Comparison of ENCODE assay signal across 16 cellular contexts in the genomic region with DNA sequence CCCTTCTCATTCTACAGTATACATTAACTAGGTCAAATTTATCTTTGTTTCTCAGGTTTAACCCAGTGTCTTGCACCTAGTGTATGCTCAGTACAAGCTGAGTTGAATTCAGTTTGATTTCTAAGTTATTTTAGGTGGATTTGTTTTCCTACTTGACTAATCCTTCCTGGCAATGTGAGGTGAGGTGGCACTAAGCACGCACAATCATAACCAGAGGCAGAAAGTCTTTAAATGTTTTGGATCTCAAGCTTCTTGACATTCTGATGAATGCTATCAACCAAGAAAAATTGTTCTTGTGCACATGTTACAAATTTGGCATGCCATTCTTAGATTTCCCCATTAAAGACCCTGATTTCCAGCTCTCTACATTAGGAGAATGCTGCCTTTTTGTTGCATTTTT. TPM values are rescaled to one million over a fixed set of nuclear protein-coding genes. Genes with fewer than 3 reads are reported as not detected.
DNase-seq lines count a peak whose midpoint lies in the region; ATAC-seq, FAIRE-seq and TF ChIP-seq lines count a peak whose summit lies in the region.
"Had no signal": no experiment of that assay in that cellular context is flagged by ENCODE, and none has a peak within 500 bp of the region (broad histone marks: within the 10 kb centered on the region; RNA-seq: fewer than 3 reads in every experiment).

No MANE protein-coding gene starts in this region.

- peak overlapping the region; percentile 32 for H3K27ac Mint-ChIP-seq in activated CD4-positive, alpha-beta T cell treated with anti-CD3 and anti-CD28 coated beads for 36 hours
- H3K27ac Mint-ChIP-seq: immature natural killer cell had no signal

- H3K9me1 ChIP-seq in endothelial cell of umbilical vein (replicated peaks; ENCODE audit: control insufficient read depth, extremely low read depth, insufficient read depth, low read length): no peaks in the 10 kb centered on the region

- BruUV-seq in PC-9 (replicated peaks; lab: Mats Ljungman, UMichigan) (no TSS peak), endothelial cell of umbilical vein (replicated peaks; lab: Mats Ljungman, UMichigan) (no TSS peak)

- H3K4me1 Mint-ChIP-seq in activated CD4-positive, alpha-beta T cell treated with anti-CD3 and anti-CD28 coated beads for 36 hours: peaks cover 58% of the 10 kb centered on the region

- H3K4me3 Mint-ChIP-seq in activated CD4-positive, alpha-beta T cell treated with anti-CD3 and anti-CD28 coated beads for 36 hours: peak overlapping the region; percentile 32

- no peaks in the 10 kb centered on the region for H3K27me3 Mint-ChIP-seq in activated CD4-positive, alpha-beta T cell treated with anti-CD3 and anti-CD28 coated beads for 36 hours

- H3K9ac ChIP-seq in endothelial cell of umbilical vein (replicated peaks; ENCODE audit: extremely low read depth, insufficient read depth, low read length): peak overlapping the region; percentile 26

- DNase-seq in activated CD4-positive, alpha-beta T cell treated with anti-CD3 and anti-CD28 coated beads for 36 hours: peak; percentile 14
- no peak for DNase-seq in activated CD4-positive, alpha-beta T cell treated with anti-CD3 and anti-CD28 coated beads for 1 hour
- DNase-seq in PC-9: no peak
- peak; percentile 81 for DNase-seq in endothelial cell of umbilical vein (ENCODE audit: low read depth, low spot score)
- peak; percentile 84 for DNase-seq in renal cortical epithelial cell (ENCODE audit: low read depth)
- no peak for DNase-seq in RPMI8226
- DNase-seq: activated CD4-positive, alpha-beta T cell treated with anti-CD3 and anti-CD28 coated beads, Interleukin-2, amount 50 U/mL, for 1 hour; amniotic stem cell; DMS153; immature natural killer cell; NCI-H524; stimulated activated naive CD4-positive, alpha-beta T cell; SW 1271 had no signal

- H4K20me1 ChIP-seq in PC-9 (ENCODE audit: insufficient read depth) (peaks cover 28% of the 10 kb centered on the region), endothelial cell of umbilical vein (replicated peaks; ENCODE audit: control insufficient read depth, extremely low read depth, insufficient read depth, low read length) (no peaks in the 10 kb centered on the region)

- H3K36me3 Mint-ChIP-seq in activated CD4-positive, alpha-beta T cell treated with anti-CD3 and anti-CD28 coated beads for 36 hours (ENCODE audit: low read depth): peaks cover 33% of the 10 kb centered on the region

- H3K9me3 ChIP-seq in PC-9 (ENCODE audit: insufficient read depth, low read depth): no peaks in the 10 kb centered on the region; the same call in 1 of the 2 replicates
- H3K9me3 ChIP-seq in endothelial cell of umbilical vein (replicated peaks; ENCODE audit: control insufficient read depth, insufficient read depth, low read length): no peaks in the 10 kb centered on the region

- TF ChIP-seq CTCF in PC-9 (conservative IDR thresholded peaks at IDR 0.05): no peak
- no peak for TF ChIP-seq CTCF in endothelial cell of umbilical vein (IDR thresholded peaks at IDR 0.05; ENCODE audit: extremely low read depth in 1 of 2, insufficient read depth in 1 of 2, low read depth in 1 of 2, low read length in 2 of 2)

- H3K4me1 ChIP-seq in PC-9 (replicated peaks; ENCODE audit: insufficient read depth) (peaks cover 62% of the 10 kb centered on the region), endothelial cell of umbilical vein (ENCODE audit: control insufficient read depth, extremely low read depth, insufficient read depth, low read length) (peaks cover 59% of the 10 kb centered on the region)

- no peak for ATAC-seq in activated CD4-positive, alpha-beta T cell treated with anti-CD3 and anti-CD28 coated beads for 36 hours
- ATAC-seq in GM21529 (IDR thresholded peaks at IDR 0.05; ENCODE audit: unreplicated experiment) (no peak), HG03342 (IDR thresholded peaks at IDR 0.05; ENCODE audit: unreplicated experiment) (no peak)

- intact Hi-C loops in activated CD4-positive, alpha-beta T cell treated with anti-CD3 and anti-CD28 coated beads for 36 hours (cut with DNase I, micrococcal nuclease): loop anchor here (1.0 to 10.0 kb wide), 5 partner anchors 29 to 1288 kb away; partner anchors contain the start of gene AHR (in 1 of the 2)
- intact Hi-C loops in PC-9 (cut with micrococcal nuclease; ENCODE audit: unreplicated experiment): loop anchor here (5.0 kb wide), 7 partner anchors 38 to 648 kb away; partner anchors contain the start of genes AGR2, AHR, CRPPA and TSPAN13
- intact Hi-C loops in endothelial cell of umbilical vein (cut with micrococcal nuclease): loop anchor here (5.0 kb wide), 3 partner anchors 103 to 962 kb away; partner anchors contain the start of genes MEOX2 and TSPAN13

- no peak for TF ChIP-seq POLR2A in endothelial cell of umbilical vein (IDR thresholded peaks at IDR 0.05; ENCODE audit: low read depth, low read length)

- H2AFZ ChIP-seq in PC-9: no peak overlapping the region
- H2AFZ ChIP-seq in endothelial cell of umbilical vein (ENCODE audit: low read depth, low read length): no peak overlapping the region

- H3K27ac ChIP-seq in PC-9: no peak overlapping the region
- peak overlapping the region; percentile 40 for H3K27ac ChIP-seq in endothelial cell of umbilical vein (ENCODE audit: insufficient read depth, low read depth, low read length)

- H3K4me3 ChIP-seq in PC-9 (peak overlapping the region; percentile 12; the same call in 1 of the 2 replicates), endothelial cell of umbilical vein (replicated peaks in 1 of 3; ENCODE audit: insufficient read depth in 1 of 3, low read depth in 1 of 3, low read length in 3 of 3) (peak overlapping the region in 1 of 3 experiments; percentile 14)

- peaks cover 85% of the 10 kb centered on the region for H3K79me2 ChIP-seq in PC-9 (ENCODE audit: low read depth)
- H3K79me2 ChIP-seq in endothelial cell of umbilical vein (ENCODE audit: control insufficient read depth, insufficient read depth, low read length): peaks cover 81% of the 10 kb centered on the region

- FAIRE-seq in endothelial cell of umbilical vein (lab: Jason Lieb, UNC): peak; percentile 81
- FAIRE-seq: GM18507 had no signal

- no peaks in the 10 kb centered on the region for H3K9me3 Mint-ChIP-seq in activated CD4-positive, alpha-beta T cell treated with anti-CD3 and anti-CD28 coated beads for 36 hours (ENCODE audit: low read depth)
- H3K9me3 Mint-ChIP-seq: immature natural killer cell had no signal

- peaks cover 22% of the 10 kb centered on the region; the same call in 1 of the 2 replicates for H3F3A ChIP-seq in PC-9 (ENCODE audit: insufficient read depth, low read depth)

- dilution Hi-C loops in endothelial cell of umbilical vein (cut with MboI; ENCODE audit: extremely low pct_ligation_motif_present, low sequenced_read_pairs): no loop called here

- H3K9me2 ChIP-seq in PC-9 (ENCODE audit: insufficient read depth): no peaks in the 10 kb centered on the region

- H3K36me3 ChIP-seq in PC-9 (ENCODE audit: low read depth) (peaks cover 48% of the 10 kb centered on the region), endothelial cell of umbilical vein (ENCODE audit: control insufficient read depth in 2 of 2, extremely low read depth in 1 of 2, insufficient read depth in 2 of 2, low read length in 2 of 2) (no peaks in the 10 kb centered on the region)

- H3K4me2 ChIP-seq in PC-9: peak overlapping the region; percentile 85
- peak overlapping the region; percentile 95 for H3K4me2 ChIP-seq in endothelial cell of umbilical vein (ENCODE audit: insufficient read depth, low read length)

- CTCF ChIA-PET in activated CD4-positive, alpha-beta T cell treated with anti-CD3 and anti-CD28 coated beads for 36 hours (lab: Charles Lee): no interaction called here
- CTCF ChIA-PET in PC-9 (lab: Charles Lee): no interaction called here
- CTCF ChIA-PET in endothelial cell of umbilical vein (lab: Charles Lee): interaction anchor here (1.1 to 1.6 kb wide), 3 partner anchors 9 to 46 kb away, joined by 3 to 4 read pairs (median 4); no protein-coding TSS in a partner anchor

- POLR2A ChIA-PET in activated CD4-positive, alpha-beta T cell treated with anti-CD3 and anti-CD28 coated beads for 36 hours (lab: Charles Lee): interaction anchor here (0.8 kb wide), 1 partner anchor 10 kb away, joined by 4 read pairs; no protein-coding TSS in a partner anchor
- POLR2A ChIA-PET in PC-9 (lab: Charles Lee; ENCODE audit: unreplicated experiment) (interaction anchor here (0.6 kb wide), 1 partner anchor 909 kb away, joined by 4 read pairs; no protein-coding TSS in a partner anchor), endothelial cell of umbilical vein (lab: Charles Lee) (no interaction called here)

- no peaks in the 10 kb centered on the region for H3K27me3 ChIP-seq in PC-9 (ENCODE audit: insufficient read depth, low read depth)
- H3K27me3 ChIP-seq in endothelial cell of umbilical vein (ENCODE audit: control insufficient read depth in 2 of 2, insufficient read depth in 2 of 2, low read length in 2 of 2): no peaks in the 10 kb centered on the region

TF ChIP-seq in endothelial cell of umbilical vein, 7 proteins besides CTCF, POLR2A, EP300 and RAD21 (continues in another document):
- peak; percentile 36 for TF ChIP-seq JUN (IDR thresholded peaks at IDR 0.05; ENCODE audit: borderline replicate concordance, insufficient read depth, insufficient read length, low read depth)

RNA-seq across cellular contexts. Expression of gene BZW2, which starts 3.2 kb away (rescaled TPM):
- 100 to 1,000 TPM; 106 to 113 TPM for total RNA-seq in activated CD4-positive, alpha-beta T cell treated with anti-CD3 and anti-CD28 coated beads for 36 hours
- total RNA-seq in PC-9 (2021) (93.7 and 102 TPM in 2 replicates), endothelial cell of umbilical vein (95.3 and 106 TPM in 2 replicates), renal cortical epithelial cell (93.6 and 144 TPM in 2 replicates)
- polyA plus RNA-seq in endothelial cell of umbilical vein: 25.7 and 39.7 TPM in 2 replicates
- polyA plus RNA-seq in endothelial cell of umbilical vein (2011; cell fraction: cytosol; rRNA removed): 102 and 123 TPM in 2 replicates
- polyA plus RNA-seq in endothelial cell of umbilical vein (2011; cell fraction: nucleus; rRNA removed): 85.1 and 86.6 TPM in 2 replicates
- 116 and 121 TPM in 2 replicates for polyA plus RNA-seq in endothelial cell of umbilical vein (2012)
- 48.6 and 54.5 TPM in 2 replicates for polyA minus RNA-seq in endothelial cell of umbilical vein
- 26.6 TPM for polyA minus RNA-seq in endothelial cell of umbilical vein (2011; cell fraction: cytosol; rRNA and poly(A)+ RNA removed)
- 26.5 and 37.1 TPM in 2 replicates for polyA minus RNA-seq in endothelial cell of umbilical vein (2011; cell fraction: nucleus; rRNA and poly(A)+ RNA removed)

RNA-seq across cellular contexts. Expression of gene ANKMY2, which starts 3.6 kb away (rescaled TPM):
- total RNA-seq in activated CD4-positive, alpha-beta T cell treated with anti-CD3 and anti-CD28 coated beads for 36 hours: 10 to 100 TPM in 1 of 2 experiments, 1 to 10 TPM in 1; 9.0 to 10.1 TPM
- total RNA-seq in PC-9 (2021) (22.9 and 30.7 TPM in 2 replicates), endothelial cell of umbilical vein (9.8 and 11.6 TPM in 2 replicates), renal cortical epithelial cell (35.4 and 52.0 TPM in 2 replicates)
- polyA plus RNA-seq in endothelial cell of umbilical vein: 5.5 and 7.7 TPM in 2 replicates
- 9.3 and 10.7 TPM in 2 replicates for polyA plus RNA-seq in endothelial cell of umbilical vein (2011; cell fraction: cytosol; rRNA removed)
- 23.8 and 24.0 TPM in 2 replicates for polyA plus RNA-seq in endothelial cell of umbilical vein (2011; cell fraction: nucleus; rRNA removed)
- polyA plus RNA-seq in endothelial cell of umbilical vein (2012): 9.2 and 10.8 TPM in 2 replicates
- 8.5 and 12.2 TPM in 2 replicates for polyA minus RNA-seq in endothelial cell of umbilical vein
- polyA minus RNA-seq in endothelial cell of umbilical vein (2011; cell fraction: cytosol; rRNA and poly(A)+ RNA removed): 8.3 TPM
- polyA minus RNA-seq in endothelial cell of umbilical vein (2011; cell fraction: nucleus; rRNA and poly(A)+ RNA removed): 6.3 and 10.0 TPM in 2 replicates

Comparison
In these comparisons a context has a peak if more than half of its experiments do, and no peak if none do; other contexts are left out.
1. DNase-seq: peak in activated CD4-positive, alpha-beta T cell treated with anti-CD3 and anti-CD28 coated beads for 36 hours (single experiment), endothelial cell of umbilical vein (single experiment) and renal cortical epithelial cell (single experiment); none in activated CD4-positive, alpha-beta T cell treated with anti-CD3 and anti-CD28 coated beads for 1 hour (single experiment), PC-9 (0 of 2) and RPMI8226 (single experiment).